ENCODE assay signal across 10 cellular contexts in the genomic region with DNA sequence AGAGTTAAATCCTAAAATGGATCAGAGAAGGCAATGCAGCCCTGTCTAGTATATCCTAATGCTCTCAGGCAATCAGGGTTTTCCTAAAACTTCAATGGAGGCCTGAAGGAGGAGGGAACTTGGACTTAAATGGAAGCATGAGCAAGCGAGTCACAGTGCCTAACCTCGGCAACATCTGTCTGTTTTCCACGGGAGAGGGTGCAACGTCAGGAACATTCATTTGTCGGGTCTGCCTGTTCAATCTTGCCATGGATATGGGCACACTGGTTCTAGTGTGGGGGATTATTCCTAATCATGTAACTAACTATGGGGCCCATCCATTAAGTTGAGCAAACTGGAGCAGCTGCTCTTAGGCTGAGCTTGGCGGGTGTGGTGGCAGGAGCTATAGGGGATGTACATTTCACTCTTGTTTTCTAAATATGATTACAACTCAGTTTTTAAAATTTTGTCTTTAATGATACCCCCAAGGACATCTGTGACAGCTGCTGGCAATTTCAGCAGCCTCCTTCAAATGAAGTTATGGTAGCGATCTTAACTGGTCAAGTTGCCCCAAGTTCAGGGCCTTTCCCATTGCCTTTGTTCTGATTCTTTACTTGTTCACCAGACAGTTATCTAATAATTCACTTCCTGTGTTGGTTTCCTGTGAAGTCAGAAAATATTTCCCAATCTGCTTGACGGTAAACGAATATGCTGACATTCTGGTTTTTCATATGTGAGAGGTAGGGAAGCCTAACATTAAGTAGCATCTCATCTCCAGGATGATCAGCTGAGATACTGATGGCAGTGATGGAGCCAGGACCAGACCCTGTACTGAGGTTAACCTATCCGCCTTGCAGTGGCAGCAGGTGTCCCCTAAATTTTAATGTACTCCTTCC. TPM values are rescaled to one million over a fixed set of nuclear protein-coding genes. Genes with fewer than 3 reads are reported as not detected.
DNase-seq lines count a peak whose midpoint lies in the region; ATAC-seq and TF ChIP-seq lines count a peak whose summit lies in the region.
"Had no signal": no experiment of that assay in that cellular context is flagged by ENCODE, and none has a peak within 500 bp of the region (broad histone marks: within the 10 kb centered on the region; RNA-seq: fewer than 3 reads in every experiment).

No MANE protein-coding gene starts in this region.

- peak overlapping the region; percentile 73 to 94 (median 93) for H3K27ac Mint-ChIP-seq in IgD-negative memory B cell

- peaks cover 62 to 72% (median 64%) of the 10 kb centered on the region in 3 donors for H3K4me1 Mint-ChIP-seq in IgD-negative memory B cell

- no peaks in the 10 kb centered on the region for H3K9me3 Mint-ChIP-seq in IgD-negative memory B cell

- no peak for TF ChIP-seq CTCF in GM06990 (IDR thresholded peaks at IDR 0.05; ENCODE audit: insufficient read depth, low read length, poor library complexity, severe bottlenecking)

- no peaks in the 10 kb centered on the region for H3K27me3 Mint-ChIP-seq in IgD-negative memory B cell

- ATAC-seq in sciatic nerve = no peak

- H3K36me3 Mint-ChIP-seq in IgD-negative memory B cell = no peaks in the 10 kb centered on the region

- intact Hi-C loops in sciatic nerve (cut with DNase I) = no loop called here

- DNase-seq in GM06990 (ENCODE audit: extremely low read depth, insufficient read length) (peak; percentile 59), amniotic epithelial cell (ENCODE audit: low read depth) (peak; percentile 69), retina (no peak), AG20443 (ENCODE audit: low spot score) (no peak), sciatic nerve (ENCODE audit: low spot score) (no peak)
- DNase-seq in stimulated activated CD4-positive, alpha-beta T cell treated with anti-CD3 and anti-CD28 coated beads, Interleukin-12 subunit alpha, Interleukin-12 subunit beta, amount 100 ng/mL, for 4 hours = no peak
- DNase-seq: ovary; stimulated activated naive CD4-positive, alpha-beta T cell treated with Interleukin-2 at 50 U/mL for 16 hours had no signal

- H3K4me3 Mint-ChIP-seq in IgD-negative memory B cell = peak overlapping the region; percentile 45 to 92 (median 63)

- H3K36me3 ChIP-seq in GM06990 (ENCODE audit: control insufficient read depth, insufficient read depth, low read length) = no peaks in the 10 kb centered on the region
- H3K36me3 ChIP-seq in mucosa of rectum (ENCODE audit: control insufficient read depth in 2 of 2, insufficient read depth in 2 of 2, low read length in 2 of 2) = no peaks in the 10 kb centered on the region
- H3K36me3 ChIP-seq: ovary had no signal

- H3K27me3 ChIP-seq in GM06990 (replicated peaks; ENCODE audit: control insufficient read depth, insufficient read depth, low read length) (no peaks in the 10 kb centered on the region), mucosa of rectum (ENCODE audit: control insufficient read depth in 2 of 2, insufficient read depth in 2 of 2, low read length in 2 of 2) (peaks cover 0 to under 1% of the 10 kb centered on the region in 2 donors)
- H3K27me3 ChIP-seq: ovary had no signal

- H3K4me3 ChIP-seq in GM06990 (replicated peaks; ENCODE audit: low read depth, low read length) (no peak overlapping the region; the same call in 1 of the 2 replicates), mucosa of rectum (ENCODE audit: low read length in 2 of 2) (no peak overlapping the region)
- H3K4me3 ChIP-seq: ovary had no signal

- H3K4me1 ChIP-seq in mucosa of rectum (ENCODE audit: control insufficient read depth in 2 of 2, insufficient read depth in 2 of 2, low read length in 2 of 2) = peaks cover 0 to 10% of the 10 kb centered on the region in 2 donors

- H3K27ac ChIP-seq in mucosa of rectum (ENCODE audit: low read depth in 2 of 2, low read length in 2 of 2) = peak overlapping the region; percentile 1 to 16
- H3K27ac ChIP-seq: ovary had no signal

- H3K9ac ChIP-seq in mucosa of rectum (ENCODE audit: low read depth in 1 of 2, low read length in 2 of 2) = no peak overlapping the region

- no peaks in the 10 kb centered on the region for H3K9me3 ChIP-seq in mucosa of rectum (ENCODE audit: control insufficient read depth in 2 of 2, low read length in 2 of 2)
- H3K9me3 ChIP-seq: ovary had no signal

RNA-seq across cellular contexts. Expression of gene DSE, which starts 21.6 kb away (rescaled TPM):
- 23.6 TPM for polyA plus RNA-seq in IgD-negative memory B cell
- 82.7 TPM for total RNA-seq in sciatic nerve

Comparison
In these comparisons a context has a peak if more than half of its experiments do, and no peak if none do; other contexts are left out.
1. DNase-seq: peak in GM06990 (single experiment) and amniotic epithelial cell (single experiment); none in retina (single experiment), AG20443 (single experiment), stimulated activated CD4-positive, alpha-beta T cell treated with anti-CD3 and anti-CD28 coated beads, Interleukin-12 subunit alpha, Interleukin-12 subunit beta, amount 100 ng/mL, for 4 hours (single experiment) and sciatic nerve (single experiment).